6 cellular contexts compared by ENCODE assay signal in the genomic region with DNA sequence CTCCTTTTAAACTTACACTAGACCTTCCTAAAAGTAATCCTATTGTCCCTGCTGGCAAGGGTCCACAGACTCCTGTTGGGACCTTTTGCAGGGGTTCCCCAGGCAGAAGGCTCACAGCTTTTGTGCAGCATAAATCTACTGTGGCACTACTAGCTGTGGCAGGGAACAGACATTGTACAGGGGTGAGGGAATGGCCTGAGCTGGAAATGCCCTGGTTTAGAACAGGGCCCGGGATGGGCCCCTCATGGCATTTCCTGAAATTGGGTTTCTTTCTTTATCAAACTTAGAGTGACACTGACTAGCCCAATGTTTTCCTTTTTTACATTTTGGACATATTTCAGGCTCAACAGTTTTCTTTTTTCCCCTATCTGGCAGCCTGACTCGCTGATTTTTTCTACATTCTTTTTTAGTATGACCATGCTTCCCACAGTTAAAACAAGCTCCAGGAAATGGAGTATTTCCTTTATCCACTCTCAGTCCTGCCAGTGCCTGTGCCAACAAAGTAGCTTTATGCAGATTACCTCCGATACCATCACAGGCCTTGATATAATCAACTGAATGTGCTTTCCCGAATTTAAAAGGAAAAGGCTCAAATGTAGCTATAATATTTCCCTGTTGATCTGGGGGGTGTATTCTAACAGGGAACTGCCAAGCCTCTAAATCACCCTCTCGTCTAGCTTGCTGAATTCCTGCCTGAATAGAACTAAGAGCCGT. TPM values are rescaled to one million over a fixed set of nuclear protein-coding genes. Genes with fewer than 3 reads are reported as not detected.
DNase-seq lines count a peak whose midpoint lies in the region; ATAC-seq and TF ChIP-seq lines count a peak whose summit lies in the region.
"Not testable (repeated sequence)": the region's sequence is repeated elsewhere in the genome, so short reads cannot be mapped to it uniquely, and the experiment has no call there.

No MANE protein-coding gene starts in this region.

- not testable (repeated sequence) for H3F3A ChIP-seq in SK-N-SH (replicated peaks; ENCODE audit: insufficient read depth); smooth muscle cell (ENCODE audit: low read depth)

- not testable (repeated sequence) for H4K20me1 ChIP-seq in SK-N-SH (ENCODE audit: insufficient read depth); smooth muscle cell (ENCODE audit: low read depth)

- DNase-seq in EH (ENCODE audit: low read depth), result peak; percentile 43
- DNase-seq in SK-N-SH; body of pancreas; endothelial cell (ENCODE audit: low spot score); smooth muscle cell (lab: John Stamatoyannopoulos, UW; ENCODE audit: unreplicated experiment): not testable (repeated sequence)

- not testable (repeated sequence) for H3K36me3 Mint-ChIP-seq in endothelial cell (ENCODE audit: low read depth, unreplicated experiment); nephron (ENCODE audit: low read depth)

- H3K9me3 ChIP-seq in SK-N-SH; body of pancreas; smooth muscle cell (replicated peaks; ENCODE audit: low read depth): not testable (repeated sequence)

- H3K4me3 Mint-ChIP-seq in endothelial cell (ENCODE audit: unreplicated experiment); nephron: not testable (repeated sequence)

- H2AFZ ChIP-seq in SK-N-SH (ENCODE audit: low read depth), result 0 out of 2 replicates have a peak overlapping the region, but pooled peaks have one; percentile 27
- H2AFZ ChIP-seq in smooth muscle cell (ENCODE audit: low read depth), result peak overlapping the region; percentile 11

- TF ChIP-seq CTCF in SK-N-SH (IDR thresholded peaks at IDR 0.05); body of pancreas (IDR thresholded peaks at IDR 0.05); endothelial cell (IDR thresholded peaks at IDR 0.05; ENCODE audit: unreplicated experiment); nephron (IDR thresholded peaks at IDR 0.05; ENCODE audit: unreplicated experiment in 3 of 3); smooth muscle cell (IDR thresholded peaks at IDR 0.05; ENCODE audit: borderline replicate concordance, insufficient read depth, poor library complexity, severe bottlenecking): not testable (repeated sequence)

- not testable (repeated sequence) for TF ChIP-seq EP300 in SK-N-SH (IDR thresholded peaks at IDR 0.05; ENCODE audit: borderline replicate concordance in 1 of 2, low read depth in 1 of 2, low read length in 1 of 2)

- not testable (repeated sequence) for H3K4me2 ChIP-seq in SK-N-SH
- H3K4me2 ChIP-seq in smooth muscle cell, result peak overlapping the region; percentile 31

- H3K27ac Mint-ChIP-seq in endothelial cell (ENCODE audit: unreplicated experiment), result peak overlapping the region; percentile 92
- peak overlapping the region in 2 of 3 experiments; percentile 40 for H3K27ac Mint-ChIP-seq in nephron

- ATAC-seq in body of pancreas, result not testable (repeated sequence)

- not testable (repeated sequence) for H3K27me3 ChIP-seq in SK-N-SH (ENCODE audit: insufficient read depth); body of pancreas; smooth muscle cell (ENCODE audit: low read depth)

- TF ChIP-seq RAD21 in SK-N-SH (IDR thresholded peaks at IDR 0.05; ENCODE audit: low read length), result not testable (repeated sequence)

- not testable (repeated sequence) for H3K4me3 ChIP-seq in SK-N-SH (ENCODE audit: low read depth in 2 of 2, low read length in 1 of 2); body of pancreas; smooth muscle cell

- POLR2A ChIA-PET in SK-N-SH (lab: Yijun Ruan, JAX), result not testable (repeated sequence)

- not testable (repeated sequence) for H3K36me3 ChIP-seq in SK-N-SH (replicated peaks in 1 of 2; ENCODE audit: control insufficient read depth in 1 of 2, insufficient read depth in 2 of 2, low read length in 1 of 2); body of pancreas (replicated peaks in 1 of 2; ENCODE audit: insufficient read depth in 1 of 2, low read depth in 2 of 2); smooth muscle cell (ENCODE audit: low read depth)

- not testable (repeated sequence) for H3K4me1 ChIP-seq in SK-N-SH (ENCODE audit: control insufficient read depth in 1 of 2, insufficient read depth in 2 of 2, low read depth in 1 of 2, low read length in 1 of 2); smooth muscle cell (ENCODE audit: low read depth)
- H3K4me1 ChIP-seq in body of pancreas, result peaks cover 42% of the 10 kb centered on the region

- not testable (repeated sequence) for TF ChIP-seq POLR2A in body of pancreas (IDR thresholded peaks at IDR 0.05)

- peaks cover 12% of the 10 kb centered on the region for H3K4me1 Mint-ChIP-seq in endothelial cell (ENCODE audit: unreplicated experiment)
- not testable (repeated sequence) for H3K4me1 Mint-ChIP-seq in nephron

- intact Hi-C loops in body of pancreas (cut with DNase I), result not testable (repeated sequence)

- CTCF ChIA-PET in SK-N-SH (lab: Yijun Ruan, JAX), result not testable (repeated sequence)

- not testable (repeated sequence) for H3K9me2 ChIP-seq in SK-N-SH

- WGBS in SK-N-SH (ENCODE audit: low lambda C conversion rate), result 66% methylated on average over 6 of the region's 6 CpGs
- WGBS in body of pancreas, 2 donors, result 66 to 71% methylated on average over 6 of the region's 6 CpGs
- WGBS in smooth muscle cell (ENCODE audit: low lambda C conversion rate), result 51% methylated on average over 6 of the region's 6 CpGs

- H3K9ac ChIP-seq in SK-N-SH, result peak overlapping the region; percentile 23; the same call in 1 of the 2 replicates
- H3K9ac ChIP-seq in smooth muscle cell (ENCODE audit: low read depth), result not testable (repeated sequence)

- H3K79me2 ChIP-seq in SK-N-SH (ENCODE audit: insufficient read depth); smooth muscle cell (ENCODE audit: low read depth): not testable (repeated sequence)

- H3K27me3 Mint-ChIP-seq in endothelial cell (ENCODE audit: unreplicated experiment); nephron (ENCODE audit: low read depth): not testable (repeated sequence)

- H3K27ac ChIP-seq in SK-N-SH (ENCODE audit: low read depth in 2 of 2, low read length in 1 of 2), result peak overlapping the region; percentile 22 to 63; a peak in 3 of 4 replicates
- H3K27ac ChIP-seq in body of pancreas, result peak overlapping the region in 3 of 4 donors; percentile 5 to 65 (median 46)
- H3K27ac ChIP-seq in smooth muscle cell (ENCODE audit: low read depth), result peak overlapping the region; percentile 28

- H3K9me3 Mint-ChIP-seq in endothelial cell (ENCODE audit: unreplicated experiment), result not testable (repeated sequence)
- H3K9me3 Mint-ChIP-seq in nephron, result peaks cover 27% of the 10 kb centered on the region

RNA-seq across cellular contexts. Expression of gene C12orf75, which starts 22.7 kb away (rescaled TPM):
- polyA plus RNA-seq in SK-N-SH (2012; rRNA removed) (221 and 299 TPM in 2 replicates), smooth muscle cell (261 and 309 TPM in 2 replicates)
- polyA plus RNA-seq in SK-N-SH (2012; cell fraction: cytosol; rRNA removed), result 363 and 501 TPM in 2 replicates
- polyA plus RNA-seq in SK-N-SH (2012; cell fraction: nucleus; rRNA removed), result 63.0 and 90.2 TPM in 2 replicates
- total RNA-seq in body of pancreas (10 to 100 TPM; 39.2 to 57.6 TPM), endothelial cell (ENCODE audit: unreplicated experiment) (24.0 TPM), smooth muscle cell (201 and 236 TPM in 2 replicates)
